Comparison of ENCODE assay signal across 33 cellular contexts in genomic region chr11:44088377-44088776, GRCh38. TPM values are rescaled to one million over a fixed set of nuclear protein-coding genes. Genes with fewer than 3 reads are reported as not detected.
"Had no signal": no experiment of that assay in that cellular context is flagged by ENCODE, and none has a peak within 500 bp of the region (broad histone marks: within the 10 kb centered on the region; RNA-seq: fewer than 3 reads in every experiment).

No MANE protein-coding gene starts in this region.

- H3K27ac Mint-ChIP-seq: activated B cell treated with CpG ODN at 0.5 μM for 24 hours; activated CD4-positive, alpha-beta memory T cell treated with anti-CD3 and anti-CD28 coated beads, Interleukin-2, amount 10 ng/mL, durations not matched to agents 7 days and 5 days; activated CD4-positive, alpha-beta T cell treated with anti-CD3 and anti-CD28 coated beads, Interleukin-2, amount 10 ng/mL, durations not matched to agents 24 days and 14 days; activated naive CD4-positive, alpha-beta T cell treated with anti-CD3 and anti-CD28 coated beads, Interleukin-2, amount 10 ng/mL, durations not matched to agents 7 days and 5 days; activated naive CD4-positive, alpha-beta T cell treated with anti-CD3 and anti-CD28 coated beads, Interleukin-2, amount 50 U/mL, for 72 hours; activated naive CD8-positive, alpha-beta T cell treated with anti-CD3 and anti-CD28 coated beads, Interleukin-2, amount 10 ng/mL, durations not matched to agents 7 days and 5 days; activated T-helper 1 cell treated with anti-CD3 and anti-CD28 coated beads, Interleukin-12 subunit alpha, Interleukin-12 subunit beta, Interleukin-2, Interleukin-4 antibody, amounts not matched to agents 30 ng/mL and 10 ng/mL and 1 ng/mL, durations not matched to agents 14 hours and 24 hours and 36 hours; brain; T-helper 17 cell; T-helper 2 cell treated with Interferon-gamma antibody and Interleukin-4, amounts not matched to agents 5 μg/mL and 100 μg/mL, for 36 hours had no signal

- H3K27me3 Mint-ChIP-seq: activated B cell treated with CpG ODN at 0.5 μM for 24 hours; activated CD4-positive, alpha-beta memory T cell treated with anti-CD3 and anti-CD28 coated beads, Interleukin-2, amount 10 ng/mL, durations not matched to agents 7 days and 5 days; activated CD4-positive, alpha-beta T cell treated with anti-CD3 and anti-CD28 coated beads, Interleukin-2, amount 10 ng/mL, durations not matched to agents 24 days and 14 days; activated naive CD4-positive, alpha-beta T cell treated with anti-CD3 and anti-CD28 coated beads, Interleukin-2, amount 10 ng/mL, durations not matched to agents 7 days and 5 days; activated naive CD8-positive, alpha-beta T cell treated with anti-CD3 and anti-CD28 coated beads, Interleukin-2, amount 10 ng/mL, durations not matched to agents 7 days and 5 days; T-helper 17 cell had no signal

- H3K4me3 Mint-ChIP-seq: activated B cell treated with CpG ODN at 0.5 μM for 24 hours; activated CD4-positive, alpha-beta memory T cell treated with anti-CD3 and anti-CD28 coated beads, Interleukin-2, amount 10 ng/mL, durations not matched to agents 7 days and 5 days; activated CD4-positive, alpha-beta T cell treated with anti-CD3 and anti-CD28 coated beads, Interleukin-2, amount 10 ng/mL, durations not matched to agents 24 days and 14 days; activated naive CD4-positive, alpha-beta T cell treated with anti-CD3 and anti-CD28 coated beads, Interleukin-2, amount 10 ng/mL, durations not matched to agents 7 days and 5 days; activated naive CD8-positive, alpha-beta T cell treated with anti-CD3 and anti-CD28 coated beads, Interleukin-2, amount 10 ng/mL, durations not matched to agents 7 days and 5 days; activated T-helper 1 cell treated with anti-CD3 and anti-CD28 coated beads, Interleukin-12 subunit alpha, Interleukin-12 subunit beta, Interleukin-2, Interleukin-4 antibody, amounts not matched to agents 30 ng/mL and 10 ng/mL and 1 ng/mL, durations not matched to agents 14 hours and 24 hours and 36 hours; brain; T-helper 2 cell treated with Interferon-gamma antibody and Interleukin-4, amounts not matched to agents 5 μg/mL and 100 μg/mL, for 36 hours had no signal

- H3K36me3 ChIP-seq: breast epithelium, cardiac muscle cell, colonic mucosa, WERI-Rb-1 had no signal

- DNase-seq: activated B cell treated with CpG ODN at 0.5 μM for 24 hours; activated CD4-positive, alpha-beta memory T cell treated with anti-CD3 and anti-CD28 coated beads, Interleukin-2, amount 10 ng/mL, durations not matched to agents 7 days and 5 days; activated CD4-positive, alpha-beta T cell treated with anti-CD3 and anti-CD28 coated beads, Interleukin-2, amount 10 ng/mL, durations not matched to agents 24 days and 14 days; activated CD8-positive, alpha-beta memory T cell treated with anti-CD3 and anti-CD28 coated beads, Interleukin-2, amount 50 U/mL, for 4 hours; activated gamma-delta T cell; activated naive CD4-positive, alpha-beta T cell; activated naive CD4-positive, alpha-beta T cell treated with anti-CD3 and anti-CD28 coated beads, Interleukin-2, amount 10 ng/mL, durations not matched to agents 7 days and 5 days; activated naive CD8-positive, alpha-beta T cell treated with anti-CD3 and anti-CD28 coated beads, Interleukin-2, amount 10 ng/mL, durations not matched to agents 7 days and 5 days; activated T-cell treated with anti-CD3 and anti-CD28 coated beads, Interleukin-2, amount 50 U/mL, for 1 hour; activated T-cell treated with anti-CD3 and anti-CD28 coated beads, Interleukin-2, amount 50 U/mL, for 48 hours; central memory CD4-positive, alpha-beta T cell; cerebellar nuclear complex; colonic mucosa; effector CD8-positive, alpha-beta T cell; esophagus squamous epithelium; gastrocnemius medialis; glutamatergic neuron; heart left ventricle; T-helper 17 cell; T1000; WERI-Rb-1 had no signal

- H3K4me1 Mint-ChIP-seq: activated B cell treated with CpG ODN at 0.5 μM for 24 hours, brain had no signal

- H3K4me3 ChIP-seq: ascending aorta, breast epithelium, cardiac muscle cell, colonic mucosa, esophagus squamous epithelium, gastrocnemius medialis, heart left ventricle had no signal

- H3K4me1 ChIP-seq: ascending aorta, breast epithelium, colonic mucosa, esophagus squamous epithelium, gastrocnemius medialis, heart left ventricle had no signal

- H3K27me3 ChIP-seq: ascending aorta, breast epithelium, cardiac muscle cell, colonic mucosa, esophagus squamous epithelium, gastrocnemius medialis, heart left ventricle had no signal

- ATAC-seq: activated CD4-positive, CD25-positive, alpha-beta regulatory T cell treated with anti-CD3 and anti-CD28 coated beads, Interleukin-2, amount 50 U/mL, for 24 hours; gastrocnemius medialis; heart left ventricle; T-helper 17 cell had no signal

- H3K9me3 ChIP-seq: ascending aorta, breast epithelium, colonic mucosa, esophagus squamous epithelium, gastrocnemius medialis had no signal

- H3K36me3 Mint-ChIP-seq: brain had no signal

RNA-seq across cellular contexts. Expression of gene ACCSL, which starts 40.6 kb away (rescaled TPM):
- total RNA-seq: activated B cell treated with CpG ODN at 0.5 μM for 24 hours; activated CD4-positive, alpha-beta memory T cell treated with anti-CD3 and anti-CD28 coated beads, Interleukin-2, amount 10 ng/mL, durations not matched to agents 7 days and 5 days; activated CD4-positive, alpha-beta T cell treated with anti-CD3 and anti-CD28 coated beads, Interleukin-2, amount 10 ng/mL, durations not matched to agents 24 days and 14 days; activated naive CD8-positive, alpha-beta T cell treated with anti-CD3 and anti-CD28 coated beads, Interleukin-2, amount 10 ng/mL, durations not matched to agents 7 days and 5 days; activated T-helper 1 cell treated with anti-CD3 and anti-CD28 coated beads, Interleukin-12 subunit alpha, Interleukin-12 subunit beta, Interleukin-2, Interleukin-4 antibody, amounts not matched to agents 30 ng/mL and 10 ng/mL and 1 ng/mL, durations not matched to agents 14 hours and 24 hours and 36 hours; ascending aorta; breast epithelium; cardiac muscle cell; colonic mucosa; dermis microvascular lymphatic vessel endothelial cell; endothelial cell of umbilical vein; esophagus squamous epithelium; fibroblast of lung; gastrocnemius medialis; heart left ventricle had no signal
- polyA plus RNA-seq: cardiac muscle cell, endothelial cell of umbilical vein, esophagus, fibroblast of lung, heart left ventricle had no signal
